Comparison of ENCODE assay signal across 8 cellular contexts in genomic region chr7:73738220-73738611, GRCh38. TPM values are rescaled to one million over a fixed set of nuclear protein-coding genes. Genes with fewer than 3 reads are reported as not detected.
DNase-seq lines count a peak whose midpoint lies in the region; ATAC-seq and TF ChIP-seq lines count a peak whose summit lies in the region.

No MANE protein-coding gene starts in this region.

- DNase-seq in CD1c-positive myeloid dendritic cell (ENCODE audit: extremely low spot score) (peak; percentile 70), GM20000 (ENCODE audit: low spot score) (peak; percentile 83), NCI-H146 treated with DMSO at 0.1 percent for 48 hours (lab: John Stamatoyannopoulos, UW; ENCODE audit: unreplicated experiment) (peak; percentile 32), lower leg skin (ENCODE audit: low spot score in 2 of 2) (peak in 1 of 2 donors; percentile 88)
- peak; percentile 65 for DNase-seq in activated CD4-positive, alpha-beta memory T cell treated with anti-CD3 and anti-CD28 coated beads, Interleukin-2, amount 10 ng/mL, durations not matched to agents 7 days and 5 days
- peak; percentile 40 to 67 (median 46) for DNase-seq in stimulated activated CD4-positive, alpha-beta T cell treated with anti-CD3 and anti-CD28 coated beads, TNF-alpha, amount 100 ng/mL, for 24 hours (ENCODE audit: low read depth in 3 of 3)

- H3K4me3 ChIP-seq in duodenal mucosa (ENCODE audit: low read depth in 1 of 2, low read length in 2 of 2), result peak overlapping the region; percentile 87 to 88
- peak overlapping the region; percentile 56 for H3K4me3 ChIP-seq in lower leg skin (ENCODE audit: low read depth, poor library complexity, severe bottlenecking)

- CTCF ChIA-PET in activated CD4-positive, alpha-beta memory T cell treated with anti-CD3 and anti-CD28 coated beads, Interleukin-2, amount 10 ng/mL, durations not matched to agents 7 days and 5 days (lab: Charles Lee), result interaction anchor here (1.0 to 8.0 kb wide), 7 partner anchors 10 to 219 kb away, joined by 3 to 77 read pairs (median 6); partner anchors contain the start of genes METTL27 and VPS37D

- no peak for ATAC-seq in HG02678 (IDR thresholded peaks at IDR 0.05; ENCODE audit: unreplicated experiment)

- POLR2A ChIA-PET in activated CD4-positive, alpha-beta memory T cell treated with anti-CD3 and anti-CD28 coated beads, Interleukin-2, amount 10 ng/mL, durations not matched to agents 7 days and 5 days (lab: Charles Lee), result interaction anchor here (0.8 to 3.0 kb wide), 12 partner anchors 17 to 437 kb away, joined by 3 to 11 read pairs (median 8); partner anchors contain the start of genes BAZ1B, BCL7B, BUD23 and DNAJC30

- WGBS in lower leg skin, 2 donors, result 0 to 1% methylated on average over 23 to 24 of the region's 24 CpGs

- no peaks in the 10 kb centered on the region for H3K27me3 ChIP-seq in duodenal mucosa (ENCODE audit: control insufficient read depth in 1 of 2, insufficient read depth in 2 of 2, low read length in 2 of 2)

- intact Hi-C loops in lower leg skin (cut with DNase I; ENCODE audit: low total_unique reads), result loop anchor here (5.0 kb wide), 2 partner anchors 104 to 119 kb away; partner anchors contain the start of gene METTL27

- H3K36me3 Mint-ChIP-seq in activated CD4-positive, alpha-beta memory T cell treated with anti-CD3 and anti-CD28 coated beads, Interleukin-2, amount 10 ng/mL, durations not matched to agents 7 days and 5 days (ENCODE audit: low read depth), result peaks cover 4% of the 10 kb centered on the region

- H3K4me1 Mint-ChIP-seq in activated CD4-positive, alpha-beta memory T cell treated with anti-CD3 and anti-CD28 coated beads, Interleukin-2, amount 10 ng/mL, durations not matched to agents 7 days and 5 days, result peaks cover 24% of the 10 kb centered on the region

- peak overlapping the region; percentile 86 for H3K4me3 Mint-ChIP-seq in activated CD4-positive, alpha-beta memory T cell treated with anti-CD3 and anti-CD28 coated beads, Interleukin-2, amount 10 ng/mL, durations not matched to agents 7 days and 5 days

- peak overlapping the region; percentile 89 for H3K27ac ChIP-seq in duodenal mucosa (ENCODE audit: low read depth, low read length)

- H3K27me3 Mint-ChIP-seq in activated CD4-positive, alpha-beta memory T cell treated with anti-CD3 and anti-CD28 coated beads, Interleukin-2, amount 10 ng/mL, durations not matched to agents 7 days and 5 days, result no peaks in the 10 kb centered on the region

- peak overlapping the region; percentile 73 to 94 for H3K9ac ChIP-seq in duodenal mucosa (ENCODE audit: low read depth in 1 of 2, low read length in 2 of 2)

- peak overlapping the region; percentile 92 for H3K27ac Mint-ChIP-seq in activated CD4-positive, alpha-beta memory T cell treated with anti-CD3 and anti-CD28 coated beads, Interleukin-2, amount 10 ng/mL, durations not matched to agents 7 days and 5 days

- TF ChIP-seq CTCF in GM20000 (IDR thresholded peaks at IDR 0.05; ENCODE audit: extremely low read depth, missing control alignments) (no peak), lower leg skin (IDR thresholded peaks at IDR 0.05) (no peak)

- H3K9me3 Mint-ChIP-seq in activated CD4-positive, alpha-beta memory T cell treated with anti-CD3 and anti-CD28 coated beads, Interleukin-2, amount 10 ng/mL, durations not matched to agents 7 days and 5 days, result no peaks in the 10 kb centered on the region

- TF ChIP-seq POLR2A in lower leg skin (IDR thresholded peaks at IDR 0.05), result no peak

- H3K4me1 ChIP-seq in duodenal mucosa (ENCODE audit: control insufficient read depth in 1 of 2, insufficient read depth in 2 of 2, low read length in 2 of 2), result peaks cover 43 to 47% of the 10 kb centered on the region in 2 donors

- H3K9me3 ChIP-seq in duodenal mucosa (ENCODE audit: control insufficient read depth in 1 of 2, low read length in 2 of 2), result no peaks in the 10 kb centered on the region

- H3K36me3 ChIP-seq in duodenal mucosa (ENCODE audit: control insufficient read depth in 1 of 2, insufficient read depth in 2 of 2, low read length in 2 of 2), result peaks cover 9 to 18% of the 10 kb centered on the region in 2 donors

RNA-seq across cellular contexts. Expression of gene ABHD11, which starts 0.4 kb away (rescaled TPM):
- total RNA-seq in activated CD4-positive, alpha-beta memory T cell treated with anti-CD3 and anti-CD28 coated beads, Interleukin-2, amount 10 ng/mL, durations not matched to agents 7 days and 5 days, result 10 to 100 TPM; 12.3 to 13.7 TPM
- total RNA-seq in lower leg skin, result 10 to 100 TPM; 24.9 to 29.0 (median 26.3) TPM

RNA-seq across cellular contexts. Expression of gene STX1A, which starts 18.7 kb away (rescaled TPM):
- 10 to 100 TPM; 27.9 to 30.7 TPM for total RNA-seq in activated CD4-positive, alpha-beta memory T cell treated with anti-CD3 and anti-CD28 coated beads, Interleukin-2, amount 10 ng/mL, durations not matched to agents 7 days and 5 days
- 1 to 10 TPM; 2.9 to 9.2 (median 4.6) TPM for total RNA-seq in lower leg skin

RNA-seq across cellular contexts. Expression of gene CLDN3, which starts 31.9 kb away (rescaled TPM):
- total RNA-seq in activated CD4-positive, alpha-beta memory T cell treated with anti-CD3 and anti-CD28 coated beads, Interleukin-2, amount 10 ng/mL, durations not matched to agents 7 days and 5 days, result not detected
- total RNA-seq in lower leg skin, result 10 to 100 TPM; 11.8 to 24.3 (median 19.3) TPM

RNA-seq across cellular contexts. Expression of gene BUD23, which starts 54.8 kb away (rescaled TPM):
- 10 to 100 TPM; 57.0 to 57.2 TPM for total RNA-seq in activated CD4-positive, alpha-beta memory T cell treated with anti-CD3 and anti-CD28 coated beads, Interleukin-2, amount 10 ng/mL, durations not matched to agents 7 days and 5 days
- total RNA-seq in lower leg skin, result 10 to 100 TPM; 46.3 to 57.8 (median 53.2) TPM

RNA-seq across cellular contexts. Expression of gene DNAJC30, which starts 55.0 kb away (rescaled TPM):
- 1 to 10 TPM; 5.9 to 6.4 TPM for total RNA-seq in activated CD4-positive, alpha-beta memory T cell treated with anti-CD3 and anti-CD28 coated beads, Interleukin-2, amount 10 ng/mL, durations not matched to agents 7 days and 5 days
- total RNA-seq in lower leg skin, result 1 to 10 TPM; 3.4 to 6.1 (median 4.1) TPM

Comparison
In these comparisons a context has a peak if more than half of its experiments do, and no peak if none do; other contexts are left out.
1. RNA of gene CLDN3, which starts 31.9 kb away (total RNA-seq): 11.8 to 24.3 TPM in lower leg skin; not detected in activated CD4-positive, alpha-beta memory T cell treated with anti-CD3 and anti-CD28 coated beads, Interleukin-2, amount 10 ng/mL, durations not matched to agents 7 days and 5 days; every median in the first group is over 10 times any median in the second.